Comparison of ENCODE assay signal across 33 cellular contexts in genomic region chr20:58012731-58013510, GRCh38.
DNase-seq lines count a peak whose midpoint lies in the region; ATAC-seq and TF ChIP-seq lines count a peak whose summit lies in the region.
"Had no signal": no experiment of that assay in that cellular context is flagged by ENCODE, and none has a peak within 500 bp of the region (broad histone marks: within the 10 kb centered on the region; RNA-seq: fewer than 3 reads in every experiment).

No MANE protein-coding gene starts in this region.

- H3K27ac ChIP-seq in osteoblast (ENCODE audit: low read depth, low read length): no peak overlapping the region
- H3K27ac ChIP-seq: cardiac muscle cell, esophagus squamous epithelium, hepatocyte, upper lobe of left lung had no signal

- H3K27ac Mint-ChIP-seq in activated T-helper 1 cell treated with anti-CD3 and anti-CD28 coated beads, Interleukin-12 subunit alpha, Interleukin-12 subunit beta, Interleukin-2, Interleukin-4 antibody, amounts not matched to agents 30 ng/mL and 10 ng/mL and 1 ng/mL, durations not matched to agents 14 hours and 24 hours and 36 hours: no peak overlapping the region
- H3K27ac Mint-ChIP-seq: activated T-helper 17 cell treated with anti-CD3 and anti-CD28 coated beads, Interleukin-2, amount 50 U/mL, for 72 hours; CD4-positive, CD25-positive, alpha-beta regulatory T cell; effector memory CD8-positive, alpha-beta T cell; naive thymus-derived CD8-positive, alpha-beta T cell had no signal

- no peaks in the 10 kb centered on the region for H4K20me1 ChIP-seq in osteoblast (ENCODE audit: insufficient read depth, low read length)

- H3K4me1 ChIP-seq in osteoblast (ENCODE audit: insufficient read depth, low read length): peaks cover 13% of the 10 kb centered on the region

- no peaks in the 10 kb centered on the region for H3K9me3 ChIP-seq in osteoblast (ENCODE audit: low read depth, low read length)
- H3K9me3 ChIP-seq: esophagus squamous epithelium, MG63, upper lobe of left lung had no signal

- DNase-seq in activated effector memory CD4-positive, alpha-beta T cell treated with anti-CD3 and anti-CD28 coated beads, Interleukin-2, amount 50 U/mL, for 16 hours: peak; percentile 19
- DNase-seq in activated effector memory CD4-positive, alpha-beta T cell treated with Interleukin-2 at 50 U/mL for 16 hours: no peak
- DNase-seq in dermis microvascular lymphatic vessel endothelial cell (ENCODE audit: low read depth in 2 of 2): peak; percentile 1 to 46
- no peak for DNase-seq in osteoblast (ENCODE audit: insufficient read length, low spot score, missing footprints)
- DNase-seq in activated naive CD4-positive, alpha-beta T cell treated with Interleukin-2 at 50 U/mL for 16 hours: no peak
- no peak for DNase-seq in activated CD8-positive, alpha-beta memory T cell treated with anti-CD3 and anti-CD28 coated beads, Interleukin-2, amount 50 U/mL, for 48 hours
- no peak for DNase-seq in activated T-helper 1 cell treated with anti-CD3 and anti-CD28 coated beads, Interleukin-12 subunit alpha, Interleukin-12 subunit beta, Interleukin-2, Interleukin-4 antibody, amounts not matched to agents 30 ng/mL and 10 ng/mL and 1 ng/mL, durations not matched to agents 14 hours and 24 hours and 36 hours (ENCODE audit: low spot score)
- DNase-seq: 8988T; activated CD4-positive, alpha-beta T cell treated with anti-CD3 and anti-CD28 coated beads, Interleukin-2, amount 50 U/mL, for 4 hours; CD4-positive, CD25-positive, alpha-beta regulatory T cell; cortex of kidney; DND-41; effector memory CD8-positive, alpha-beta T cell; esophagus squamous epithelium; H7; KG1; kidney glomerular epithelial cell; MG63; naive thymus-derived CD8-positive, alpha-beta T cell; NCI-H1105 treated with DMSO at 0.1 percent for 48 hours; NCI-H2029; NCI-H510A treated with DMSO at 0.1 percent for 48 hours; NK-92 treated with Interleukin-12 subunit alpha and Interleukin-12 subunit beta, amount 100 ng/mL, for 24 hours; occipital lobe; SHP77; stimulated activated CD4-positive, alpha-beta T cell treated with anti-CD3 and anti-CD28 coated beads, Interleukin-4, amount 100 ng/mL, for 1 hour; T-helper 2 cell; upper lobe of left lung had no signal

- no peak for TF ChIP-seq CTCF in osteoblast (IDR thresholded peaks at IDR 0.05; ENCODE audit: extremely low read depth, low read depth, low read length)

- no peaks in the 10 kb centered on the region for H3K36me3 ChIP-seq in osteoblast (ENCODE audit: insufficient read depth, low read length)
- H3K36me3 ChIP-seq: cardiac muscle cell, esophagus squamous epithelium, MG63, upper lobe of left lung had no signal

- ATAC-seq in activated CD4-positive, CD25-positive, alpha-beta regulatory T cell treated with anti-CD3 and anti-CD28 coated beads, Interleukin-2, amount 50 U/mL, for 24 hours: no peak
- ATAC-seq: activated naive CD4-positive, alpha-beta T cell treated with anti-CD3 and anti-CD28 coated beads, Interleukin-2, amount 50 U/mL, for 72 hours; activated T-helper 17 cell treated with anti-CD3 and anti-CD28 coated beads, Interleukin-2, amount 50 U/mL, for 72 hours; effector memory CD8-positive, alpha-beta T cell; naive thymus-derived CD8-positive, alpha-beta T cell had no signal

- peaks cover 3% of the 10 kb centered on the region for H3K27me3 Mint-ChIP-seq in activated T-helper 1 cell treated with anti-CD3 and anti-CD28 coated beads, Interleukin-12 subunit alpha, Interleukin-12 subunit beta, Interleukin-2, Interleukin-4 antibody, amounts not matched to agents 30 ng/mL and 10 ng/mL and 1 ng/mL, durations not matched to agents 14 hours and 24 hours and 36 hours (ENCODE audit: insufficient read depth)

- peaks cover 9% of the 10 kb centered on the region for H3K4me1 Mint-ChIP-seq in activated T-helper 1 cell treated with anti-CD3 and anti-CD28 coated beads, Interleukin-12 subunit alpha, Interleukin-12 subunit beta, Interleukin-2, Interleukin-4 antibody, amounts not matched to agents 30 ng/mL and 10 ng/mL and 1 ng/mL, durations not matched to agents 14 hours and 24 hours and 36 hours (ENCODE audit: low read depth)
- H3K4me1 Mint-ChIP-seq: activated T-helper 17 cell treated with anti-CD3 and anti-CD28 coated beads, Interleukin-2, amount 50 U/mL, for 72 hours had no signal

- H3K4me2 ChIP-seq in osteoblast (ENCODE audit: insufficient read depth, low read length): peak overlapping the region; percentile 47
- H3K4me2 ChIP-seq: hepatocyte had no signal

- H2AFZ ChIP-seq in osteoblast (ENCODE audit: low read length): peak overlapping the region; percentile 55
- H2AFZ ChIP-seq: hepatocyte had no signal

- intact Hi-C loops in activated T-helper 1 cell treated with anti-CD3 and anti-CD28 coated beads, Interleukin-12 subunit alpha, Interleukin-12 subunit beta, Interleukin-2, Interleukin-4 antibody, amounts not matched to agents 30 ng/mL and 10 ng/mL and 1 ng/mL, durations not matched to agents 14 hours and 24 hours and 36 hours (cut with micrococcal nuclease): no loop called here

- H3K36me3 Mint-ChIP-seq in activated T-helper 1 cell treated with anti-CD3 and anti-CD28 coated beads, Interleukin-12 subunit alpha, Interleukin-12 subunit beta, Interleukin-2, Interleukin-4 antibody, amounts not matched to agents 30 ng/mL and 10 ng/mL and 1 ng/mL, durations not matched to agents 14 hours and 24 hours and 36 hours (ENCODE audit: low read depth): no peaks in the 10 kb centered on the region
- H3K36me3 Mint-ChIP-seq: activated naive CD4-positive, alpha-beta T cell treated with anti-CD3 and anti-CD28 coated beads, Interleukin-2, amount 50 U/mL, for 72 hours; CD4-positive, CD25-positive, alpha-beta regulatory T cell; naive thymus-derived CD8-positive, alpha-beta T cell had no signal

- H3K4me3 ChIP-seq in osteoblast (ENCODE audit: insufficient read depth, low read length): no peak overlapping the region
- H3K4me3 ChIP-seq: cardiac muscle cell, esophagus squamous epithelium, hepatocyte, MG63, upper lobe of left lung had no signal

- no peaks in the 10 kb centered on the region for H3K79me2 ChIP-seq in osteoblast (ENCODE audit: insufficient read depth, low read length)
- H3K79me2 ChIP-seq: hepatocyte had no signal

- H3K9me3 Mint-ChIP-seq in activated T-helper 1 cell treated with anti-CD3 and anti-CD28 coated beads, Interleukin-12 subunit alpha, Interleukin-12 subunit beta, Interleukin-2, Interleukin-4 antibody, amounts not matched to agents 30 ng/mL and 10 ng/mL and 1 ng/mL, durations not matched to agents 14 hours and 24 hours and 36 hours: no peaks in the 10 kb centered on the region
- H3K9me3 Mint-ChIP-seq: activated naive CD4-positive, alpha-beta T cell treated with anti-CD3 and anti-CD28 coated beads, Interleukin-2, amount 50 U/mL, for 72 hours; activated T-helper 17 cell treated with anti-CD3 and anti-CD28 coated beads, Interleukin-2, amount 50 U/mL, for 72 hours; CD4-positive, CD25-positive, alpha-beta regulatory T cell; effector memory CD8-positive, alpha-beta T cell; naive thymus-derived CD8-positive, alpha-beta T cell had no signal

- H3K4me3 Mint-ChIP-seq in activated T-helper 1 cell treated with anti-CD3 and anti-CD28 coated beads, Interleukin-12 subunit alpha, Interleukin-12 subunit beta, Interleukin-2, Interleukin-4 antibody, amounts not matched to agents 30 ng/mL and 10 ng/mL and 1 ng/mL, durations not matched to agents 14 hours and 24 hours and 36 hours: no peak overlapping the region
- H3K4me3 Mint-ChIP-seq: activated T-helper 17 cell treated with anti-CD3 and anti-CD28 coated beads, Interleukin-2, amount 50 U/mL, for 72 hours; CD4-positive, CD25-positive, alpha-beta regulatory T cell; effector memory CD8-positive, alpha-beta T cell; naive thymus-derived CD8-positive, alpha-beta T cell had no signal

- H3K27me3 ChIP-seq in osteoblast (ENCODE audit: insufficient read depth, low read length): no peaks in the 10 kb centered on the region
- H3K27me3 ChIP-seq: hepatocyte, MG63, upper lobe of left lung had no signal

Comparison
In these comparisons a context has a peak if more than half of its experiments do, and no peak if none do; other contexts are left out.
1. DNase-seq: peak in activated effector memory CD4-positive, alpha-beta T cell treated with anti-CD3 and anti-CD28 coated beads, Interleukin-2, amount 50 U/mL, for 16 hours (single experiment) and dermis microvascular lymphatic vessel endothelial cell (2 of 2); none in activated effector memory CD4-positive, alpha-beta T cell treated with Interleukin-2 at 50 U/mL for 16 hours (single experiment), osteoblast (single experiment), activated naive CD4-positive, alpha-beta T cell treated with Interleukin-2 at 50 U/mL for 16 hours (single experiment), activated CD8-positive, alpha-beta memory T cell treated with anti-CD3 and anti-CD28 coated beads, Interleukin-2, amount 50 U/mL, for 48 hours (single experiment) and activated T-helper 1 cell treated with anti-CD3 and anti-CD28 coated beads, Interleukin-12 subunit alpha, Interleukin-12 subunit beta, Interleukin-2, Interleukin-4 antibody, amounts not matched to agents 30 ng/mL and 10 ng/mL and 1 ng/mL, durations not matched to agents 14 hours and 24 hours and 36 hours (single experiment).